18 cellular contexts compared by ENCODE assay signal in genomic region chr15:82936966-82937647, GRCh38. TPM values are rescaled to one million over a fixed set of nuclear protein-coding genes. Genes with fewer than 3 reads are reported as not detected.
DNase-seq lines count a peak whose midpoint lies in the region; ATAC-seq and TF ChIP-seq lines count a peak whose summit lies in the region.
"Had no signal": no experiment of that assay in that cellular context is flagged by ENCODE, and none has a peak within 500 bp of the region (broad histone marks: within the 10 kb centered on the region; RNA-seq: fewer than 3 reads in every experiment).

No MANE protein-coding gene starts in this region.

- TF ChIP-seq CTCF in fibroblast of mammary gland (conservative IDR thresholded peaks at IDR 0.05; ENCODE audit: control insufficient read depth, insufficient read depth, low read depth, low read length) (no peak), retinal pigment epithelial cell (conservative IDR thresholded peaks at IDR 0.05; ENCODE audit: low read depth, low read length) (no peak)

- ATAC-seq in GM21717 (IDR thresholded peaks at IDR 0.05; ENCODE audit: unreplicated experiment), result no peak

- peak; percentile 57 for DNase-seq in GM03348 (ENCODE audit: low spot score)
- peak; percentile 73 for DNase-seq in RKO (ENCODE audit: low spot score)
- peak; percentile 25 for DNase-seq in fibroblast of mammary gland (ENCODE audit: low read depth)
- DNase-seq in retinal pigment epithelial cell (ENCODE audit: low read depth), result peak; percentile 71
- DNase-seq in NCI-H1048 (lab: John Stamatoyannopoulos, UW), result no peak
- no peak for DNase-seq in ACHN
- no peak for DNase-seq in dermis blood vessel endothelial cell
- DNase-seq: activated CD4-positive, alpha-beta T cell treated with anti-CD3 and anti-CD28 coated beads for 48 hours; aorta; CD4-positive, alpha-beta T cell; effector CD4-positive, alpha-beta T cell; GF-D8; GOT3; kidney; NCI-H2171 treated with DMSO at 0.1 percent for 48 hours; retina; stimulated activated naive CD4-positive, alpha-beta T cell had no signal

- in situ Hi-C loops in ACHN (cut with HindIII; ENCODE audit: low pct_ligation_motif_present, low pct_unique_long_range_greater_than_20kb, low sequenced_read_pairs), result no loop called here

- no peak overlapping the region for H3K4me3 ChIP-seq in fibroblast of mammary gland (ENCODE audit: control insufficient read depth, low read depth, low read length)
- no peak overlapping the region for H3K4me3 ChIP-seq in retinal pigment epithelial cell (ENCODE audit: low read length)

RNA-seq across cellular contexts. Expression of gene HOMER2, which starts 15.4 kb away (rescaled TPM):
- 0.42 and 1.7 TPM in 2 replicates for total RNA-seq in dermis blood vessel endothelial cell

RNA-seq across cellular contexts. Expression of gene RAMAC, which starts 48.9 kb away (rescaled TPM):
- 19.4 and 26.2 TPM in 2 replicates for total RNA-seq in dermis blood vessel endothelial cell

Comparison
In these comparisons a context has a peak if more than half of its experiments do, and no peak if none do; other contexts are left out.
1. DNase-seq: peak in GM03348 (single experiment), RKO (single experiment), fibroblast of mammary gland (single experiment) and retinal pigment epithelial cell (single experiment); none in NCI-H1048 (single experiment), ACHN (single experiment) and dermis blood vessel endothelial cell (single experiment).